ENCODE assay signal across 10 cellular contexts in the genomic region with DNA sequence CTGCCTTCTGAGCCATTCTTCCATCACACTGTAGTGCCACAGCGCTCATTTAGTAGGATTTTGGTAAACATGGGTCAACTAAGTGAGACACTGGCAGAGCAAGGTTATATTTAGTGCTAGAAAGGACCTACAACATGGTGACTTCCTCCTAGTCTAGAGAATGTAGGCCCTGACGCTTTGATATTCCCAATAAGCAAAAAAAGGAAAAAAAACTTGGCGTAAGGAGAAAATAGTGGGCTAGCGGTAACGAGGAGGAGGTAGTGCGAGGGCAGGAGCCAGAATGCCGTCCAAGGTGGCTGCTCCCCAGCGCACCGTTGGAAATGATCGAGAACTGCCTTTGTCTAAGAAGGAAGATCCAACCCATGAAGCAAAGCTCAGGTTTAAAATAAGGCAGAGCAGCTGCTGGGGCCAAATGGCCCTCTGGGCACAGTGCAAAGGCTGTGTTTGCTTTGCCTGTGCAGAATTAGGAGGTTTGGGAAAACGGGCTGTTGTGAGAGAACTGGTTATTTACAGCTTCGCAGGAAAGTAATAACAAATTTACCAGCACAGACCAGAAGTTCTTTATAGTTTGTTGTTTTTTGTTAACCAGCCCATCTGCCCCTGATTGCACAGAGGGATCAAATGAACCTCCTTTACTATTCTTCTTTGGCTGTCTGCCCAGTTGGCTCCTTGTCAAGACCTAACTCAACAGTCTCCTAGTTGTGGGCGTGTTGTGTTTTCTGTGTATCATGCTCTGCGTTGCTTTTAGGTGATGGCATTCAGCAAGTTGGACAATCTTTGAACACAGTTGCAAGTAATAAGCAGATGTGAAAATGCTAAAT.
DNase-seq lines count a peak whose midpoint lies in the region; ATAC-seq and TF ChIP-seq lines count a peak whose summit lies in the region.
"Had no signal": no experiment of that assay in that cellular context is flagged by ENCODE, and none has a peak within 500 bp of the region (broad histone marks: within the 10 kb centered on the region; RNA-seq: fewer than 3 reads in every experiment).

No MANE protein-coding gene starts in this region.

- H3K27ac ChIP-seq in suprapubic skin = no peak overlapping the region

- no peak for TF ChIP-seq EP300 in suprapubic skin (IDR thresholded peaks at IDR 0.05)

- TF ChIP-seq POLR2A in suprapubic skin (IDR thresholded peaks at IDR 0.05) = no peak

- no peak for ATAC-seq in HG03432 (IDR thresholded peaks at IDR 0.05; ENCODE audit: unreplicated experiment)

- no peaks in the 10 kb centered on the region for H3K27me3 ChIP-seq in suprapubic skin
- H3K27me3 ChIP-seq: heart right ventricle, upper lobe of left lung had no signal

- H3K4me3 ChIP-seq in cardiac fibroblast (replicated peaks in 1 of 2; ENCODE audit: low read depth in 2 of 2, low read length in 2 of 2) (no peak overlapping the region), suprapubic skin (no peak overlapping the region)
- H3K4me3 ChIP-seq: heart right ventricle, upper lobe of left lung had no signal

- WGBS in suprapubic skin = 48% methylated on average over 14 of the region's 14 CpGs

- H3K36me3 ChIP-seq in suprapubic skin = peaks cover 12% of the 10 kb centered on the region

- H3K4me1 ChIP-seq in suprapubic skin = peaks cover 11% of the 10 kb centered on the region

- peak; percentile 52 for DNase-seq in ELR (ENCODE audit: low read depth)
- peak; percentile 88 for DNase-seq in NCI-H2227 (lab: John Stamatoyannopoulos, UW; ENCODE audit: unreplicated experiment)
- peak; percentile 93 to 96 for DNase-seq in cardiac fibroblast (ENCODE audit: low read depth in 2 of 2)
- DNase-seq in myocyte (ENCODE audit: low read depth) = peak; percentile 93
- DNase-seq in islet precursor cell = no peak
- no peak for DNase-seq in suprapubic skin (ENCODE audit: low spot score in 2 of 2)
- no peak for DNase-seq in mesenteric fat pad (ENCODE audit: low spot score)
- DNase-seq: upper lobe of left lung had no signal

- H3K9me3 ChIP-seq in suprapubic skin = no peaks in the 10 kb centered on the region
- H3K9me3 ChIP-seq: heart right ventricle, upper lobe of left lung had no signal

- TF ChIP-seq CTCF in cardiac fibroblast (IDR thresholded peaks at IDR 0.05; ENCODE audit: low read depth, low read length) (no peak), suprapubic skin (IDR thresholded peaks at IDR 0.05) (no peak)

Comparison
In these comparisons a context has a peak if more than half of its experiments do, and no peak if none do; other contexts are left out.
1. DNase-seq: peak in ELR (single experiment), NCI-H2227 (single experiment), cardiac fibroblast (2 of 2) and myocyte (single experiment); none in islet precursor cell (single experiment), suprapubic skin (0 of 2) and mesenteric fat pad (single experiment).